In genomic region chr6:46352541-46353267, GRCh38 we compare ENCODE assay signal across 28 cellular contexts.
DNase-seq lines count a peak whose midpoint lies in the region; ATAC-seq, FAIRE-seq and TF ChIP-seq lines count a peak whose summit lies in the region.
"Had no signal": no experiment of that assay in that cellular context is flagged by ENCODE, and none has a peak within 500 bp of the region (broad histone marks: within the 10 kb centered on the region; RNA-seq: fewer than 3 reads in every experiment).

No MANE protein-coding gene starts in this region.

- no peak overlapping the region for H3K4me3 ChIP-seq in BLaER1
- H3K4me3 ChIP-seq in K562: no peak overlapping the region
- H3K4me3 ChIP-seq in sigmoid colon: no peak overlapping the region
- H3K4me3 ChIP-seq: Peyer's patch, SK-N-MC, transverse colon had no signal

- H3K79me2 ChIP-seq in K562 (ENCODE audit: control insufficient read depth, insufficient read depth, low read length): no peaks in the 10 kb centered on the region

- 3% methylated on average over 2 of the region's 2 CpGs for WGBS in K562 (ENCODE audit: insufficient coverage, low coverage, missing lambda C conversion rate)
- WGBS in sigmoid colon, 2 donors: 91 to 93% methylated on average over 2 of the region's 2 CpGs

- H3K36me3 ChIP-seq in BLaER1 (no peaks in the 10 kb centered on the region), K562 (ENCODE audit: control insufficient read depth, insufficient read depth, low read length) (no peaks in the 10 kb centered on the region), sigmoid colon (no peaks in the 10 kb centered on the region)
- H3K36me3 ChIP-seq: Peyer's patch, transverse colon had no signal

- H3K27ac ChIP-seq in BLaER1 (no peak overlapping the region), K562 (ENCODE audit: extremely low read depth, low read depth, low read length) (no peak overlapping the region), sigmoid colon (peak overlapping the region in 1 of 4 donors; percentile 35)
- H3K27ac ChIP-seq: epithelial cell of prostate, foreskin keratinocyte, Peyer's patch, SK-N-MC, transverse colon had no signal

- H3K9me3 ChIP-seq in BLaER1 (no peaks in the 10 kb centered on the region), K562 (replicated peaks; ENCODE audit: control insufficient read depth, insufficient read depth, low read depth, low read length) (no peaks in the 10 kb centered on the region), sigmoid colon (no peaks in the 10 kb centered on the region)
- H3K9me3 ChIP-seq: Peyer's patch, transverse colon had no signal

- no peak for TF ChIP-seq EP300 in K562 (IDR thresholded peaks at IDR 0.05; ENCODE audit: low read length)
- TF ChIP-seq EP300 in sigmoid colon (IDR thresholded peaks at IDR 0.05): no peak

- H3K27me3 Mint-ChIP-seq in nephron (ENCODE audit: low read depth): peaks cover 3% of the 10 kb centered on the region
- peaks cover 11 to 27% of the 10 kb centered on the region in 2 donors for H3K27me3 Mint-ChIP-seq in T-cell
- H3K27me3 Mint-ChIP-seq: central memory CD8-positive, alpha-beta T cell had no signal

- H4K20me1 ChIP-seq in BLaER1 (no peaks in the 10 kb centered on the region), K562 (replicated peaks; ENCODE audit: control insufficient read depth, insufficient read depth, low read length) (no peaks in the 10 kb centered on the region)

- H3K4me2 ChIP-seq in BLaER1: 0 out of 2 replicates have a peak overlapping the region, but pooled peaks have one; percentile 4
- H3K4me2 ChIP-seq in K562 (ENCODE audit: insufficient read depth, low read length): peak overlapping the region; percentile 33

- H3K4me1 Mint-ChIP-seq in nephron: peaks cover 31% of the 10 kb centered on the region
- H3K4me1 Mint-ChIP-seq in T-cell: peaks cover 0 to 5% (median 2%) of the 10 kb centered on the region in 3 donors

- peaks cover 8% of the 10 kb centered on the region for H3K4me1 ChIP-seq in BLaER1
- H3K4me1 ChIP-seq in K562 (replicated peaks in 1 of 2; ENCODE audit: control insufficient read depth in 2 of 2, insufficient read depth in 2 of 2, low read length in 2 of 2): peaks cover 0 to 4% of the 10 kb centered on the region in 2 experiments; a peak in 2 of 5 replicates
- H3K4me1 ChIP-seq in sigmoid colon: peaks cover 0 to 21% (median 18%) of the 10 kb centered on the region in 4 donors
- H3K4me1 ChIP-seq: foreskin keratinocyte, Peyer's patch had no signal

- TF ChIP-seq CTCF in K562 (IDR thresholded peaks at IDR 0.05 in 2 of 3, conservative IDR thresholded peaks at IDR 0.05 in 1 of 3; ENCODE audit: insufficient read depth in 2 of 3, low read depth in 1 of 3, low read length in 3 of 3) (no peak), nephron (IDR thresholded peaks at IDR 0.05; ENCODE audit: unreplicated experiment in 3 of 3) (no peak), sigmoid colon (IDR thresholded peaks at IDR 0.05) (no peak)

- H3K27me3 ChIP-seq in BLaER1: no peaks in the 10 kb centered on the region
- H3K27me3 ChIP-seq in K562 (ENCODE audit: control insufficient read depth in 2 of 2, insufficient read depth in 2 of 2, low read length in 2 of 2): no peaks in the 10 kb centered on the region
- H3K27me3 ChIP-seq in sigmoid colon: no peaks in the 10 kb centered on the region
- H3K27me3 ChIP-seq: Peyer's patch, transverse colon had no signal

- POLR2A ChIA-PET in K562 (lab: Yijun Ruan, JAX) (no interaction called here), T-cell (lab: Charles Lee) (no interaction called here)

- H3K9me1 ChIP-seq in K562 (ENCODE audit: control insufficient read depth, insufficient read depth, low read length): no peaks in the 10 kb centered on the region

- H3K9me3 Mint-ChIP-seq in nephron: no peaks in the 10 kb centered on the region
- no peaks in the 10 kb centered on the region for H3K9me3 Mint-ChIP-seq in T-cell
- H3K9me3 Mint-ChIP-seq: activated CD8-positive, alpha-beta T cell treated with anti-CD3 and anti-CD28 coated beads for 36 hours; central memory CD8-positive, alpha-beta T cell; nephron progenitor cell had no signal

- TF ChIP-seq POLR2A in K562 (conservative IDR thresholded peaks at IDR 0.05) (no peak), sigmoid colon (IDR thresholded peaks at IDR 0.05) (no peak)

- ATAC-seq in HG03342 (IDR thresholded peaks at IDR 0.05; ENCODE audit: unreplicated experiment) (peak; percentile 43), K562 (peak; percentile 64), T-cell (replicated peaks in 1 of 4) (no peak)
- ATAC-seq: activated CD8-positive, alpha-beta T cell treated with anti-CD3 and anti-CD28 coated beads for 36 hours; foreskin keratinocyte; stimulated activated naive CD8-positive, alpha-beta T cell treated with anti-CD3 and anti-CD28 coated beads, Interleukin-15, Interleukin-2, amounts not matched to agents 100 U/mL and 50 U/mL, for 24 hours had no signal

- no TSS peak for BruUV-seq in K562 (replicated peaks; lab: Mats Ljungman, UMichigan)

- peak overlapping the region; percentile 40; the same call in 1 of the 2 replicates for H2AFZ ChIP-seq in K562 (ENCODE audit: low read depth, low read length)

- CTCF ChIA-PET in K562 (lab: Yijun Ruan, JAX; ENCODE audit: low intra/inter-chr PET ratio): no interaction called here
- CTCF ChIA-PET in T-cell (lab: Charles Lee): interaction anchor here in 1 of 2 donors (0.7 kb wide), 1 partner anchor 214 kb away, joined by 3 read pairs; no protein-coding TSS in a partner anchor

- in situ Hi-C loops in K562 (cut with MboI): no loop called here

- intact Hi-C loops in K562 (cut with micrococcal nuclease) (no loop called here), sigmoid colon (cut with DNase I) (no loop called here)

- H3K36me3 Mint-ChIP-seq in nephron (ENCODE audit: low read depth): no peaks in the 10 kb centered on the region
- H3K36me3 Mint-ChIP-seq in T-cell: no peaks in the 10 kb centered on the region

- TF ChIP-seq RAD21 in K562 (CRISPR knock-in tag; conservative IDR thresholded peaks at IDR 0.05 in 1 of 2, IDR thresholded peaks at IDR 0.05 in 1 of 2): no peak

- H3K27ac Mint-ChIP-seq in nephron (peak overlapping the region in 2 of 3 experiments; percentile 15 to 75), T-cell (no peak overlapping the region)
- H3K27ac Mint-ChIP-seq: activated CD8-positive, alpha-beta T cell treated with anti-CD3 and anti-CD28 coated beads for 36 hours; nephron progenitor cell had no signal

- H3K4me3 Mint-ChIP-seq in nephron (no peak overlapping the region), T-cell (no peak overlapping the region)
- H3K4me3 Mint-ChIP-seq: activated CD8-positive, alpha-beta T cell treated with anti-CD3 and anti-CD28 coated beads for 36 hours; central memory CD8-positive, alpha-beta T cell; nephron progenitor cell had no signal

- no peak overlapping the region for H3K9ac ChIP-seq in BLaER1
- H3K9ac ChIP-seq in K562 (ENCODE audit: insufficient read depth in 1 of 2, low read depth in 2 of 2, low read length in 2 of 2): no peak overlapping the region

- peak in 2 of 4 experiments; percentile 6 to 7 for DNase-seq in K562 (ENCODE audit: extremely low read depth in 1 of 4, low spot score in 3 of 4)
- no peak for DNase-seq in sigmoid colon
- no peak for DNase-seq in NCI-H2196 (lab: John Stamatoyannopoulos, UW; ENCODE audit: unreplicated experiment)
- no peak for DNase-seq in GM19238 (ENCODE audit: insufficient read length, low spot score)
- no peak for DNase-seq in T-cell
- DNase-seq: activated CD4-positive, CD25-positive, alpha-beta regulatory T cell; activated CD8-positive, alpha-beta T cell treated with anti-CD3 and anti-CD28 coated beads for 36 hours; activated naive CD4-positive, alpha-beta T cell treated with Interleukin-2 at 50 U/mL for 16 hours; activated T-cell treated with anti-CD3 and anti-CD28 coated beads, Interleukin-2, amount 50 U/mL, for 1 hour; amygdala; DMS79 treated with DMSO at 0.1 percent for 48 hours; foreskin keratinocyte; NCI-H1417; NCI-H2171 treated with DMSO at 0.1 percent for 48 hours; NCI-H82; nephron progenitor cell; Peyer's patch; posterior cingulate gyrus; small intestine; stimulated activated naive CD8-positive, alpha-beta T cell treated with anti-CD3 and anti-CD28 coated beads, Interleukin-15, Interleukin-2, amounts not matched to agents 100 U/mL and 50 U/mL, for 24 hours; transverse colon had no signal

- no peak for FAIRE-seq in K562 (lab: Jason Lieb, UNC)
- FAIRE-seq: H1, small intestine had no signal

TF ChIP-seq in K562, 482 proteins besides CTCF, POLR2A, EP300 and RAD21 (continues in another document):
- TF ChIP-seq NCOA1 (IDR thresholded peaks at IDR 0.05; ENCODE audit: low read depth) (no peak), NEUROD1 (IDR thresholded peaks at IDR 0.05; ENCODE audit: borderline replicate concordance, low read depth, low read length, partially characterized antibody) (no peak), CBX1 (IDR thresholded peaks at IDR 0.05; ENCODE audit: low read depth) (no peak), ZNF316 (IDR thresholded peaks at IDR 0.05) (peak; percentile 24; the same call in 1 of the 2 replicates), MAFG (tag; conservative IDR thresholded peaks at IDR 0.05) (peak; percentile 39; the same call in 1 of the 2 replicates), NFE2 (IDR thresholded peaks at IDR 0.05; ENCODE audit: low read depth) (peak; percentile 73), PKNOX1 (IDR thresholded peaks at IDR 0.05) (peak; percentile 95)

Comparison
In these comparisons a context has a peak if more than half of its experiments do, and no peak if none do; other contexts are left out.
1. ATAC-seq: peak in HG03342 (single experiment) and K562 (single experiment); none in T-cell (0 of 4).
2. H3K27ac Mint-ChIP-seq: peak in nephron (2 of 3); none in T-cell (0 of 2).